In genomic region chr6:44386364-44386928, GRCh38 we compare ENCODE assay signal across 8 cellular contexts. TPM values are rescaled to one million over a fixed set of nuclear protein-coding genes. Genes with fewer than 3 reads are reported as not detected.
A peak's percentile ranks its signal among the peaks of the same experiment; 100 is the strongest.
DNase-seq lines count a peak whose midpoint lies in the region; ATAC-seq and TF ChIP-seq lines count a peak whose summit lies in the region.

No MANE protein-coding gene starts in this region.

- peak overlapping the region; percentile 90 for H3K27ac ChIP-seq in ACC112 (ENCODE audit: low read depth, low read length)
- peak overlapping the region; percentile 91 for H3K27ac ChIP-seq in layer of hippocampus (ENCODE audit: low read depth, low read length)
- peak overlapping the region in 2 of 3 donors; percentile 95 to 96 for H3K27ac ChIP-seq in thyroid gland

- H3K27me3 Mint-ChIP-seq in HFFc6 (ENCODE audit: insufficient read depth): peaks cover 5% of the 10 kb centered on the region

- H3K4me1 Mint-ChIP-seq in HFFc6 (ENCODE audit: low read depth): peaks cover 35% of the 10 kb centered on the region

- ATAC-seq in GM18873 (IDR thresholded peaks at IDR 0.05; ENCODE audit: low FRiP score, unreplicated experiment): no peak

- in situ Hi-C loops in astrocyte of the spinal cord (cut with HindIII; ENCODE audit: low sequenced_read_pairs): no loop called here

- no peaks in the 10 kb centered on the region for H3K9me3 ChIP-seq in thyroid gland

- peak overlapping the region; percentile 94 for H3K27ac Mint-ChIP-seq in HFFc6

- 70 to 71% methylated on average over 6 of the region's 6 CpGs for WGBS in thyroid gland, 2 donors

- no peak for DNase-seq in HFFc6
- DNase-seq in astrocyte of the spinal cord (ENCODE audit: low read depth, low spot score): no peak
- DNase-seq in thyroid gland: peak in 1 of 2 donors; percentile 17
- no peak for DNase-seq in activated CD4-positive, alpha-beta T cell treated with anti-CD3 and anti-CD28 coated beads for 1 hour
- DNase-seq in NCI-H1436 treated with DMSO at 0.1 percent for 48 hours (lab: John Stamatoyannopoulos, UW): no peak

- peak overlapping the region; percentile 79 for H2AFZ ChIP-seq in ACC112 (ENCODE audit: low read length, unreplicated experiment)

- H3K36me3 Mint-ChIP-seq in HFFc6 (ENCODE audit: low read depth): peaks cover 13% of the 10 kb centered on the region; the same call in 1 of the 2 replicates

- intact Hi-C loops in thyroid gland (cut with DNase I): no loop called here

- H3K4me3 ChIP-seq in ACC112 (ENCODE audit: low read depth, low read length): peak overlapping the region; percentile 99
- peak overlapping the region; percentile 95 for H3K4me3 ChIP-seq in astrocyte of the spinal cord (ENCODE audit: low read depth, low read length)
- peak overlapping the region in 1 of 3 donors; percentile 91 for H3K4me3 ChIP-seq in thyroid gland (replicated peaks in 1 of 3)

- H3K4me1 ChIP-seq in ACC112 (ENCODE audit: control insufficient read depth, insufficient read depth, low read length, unreplicated experiment): peaks cover 22% of the 10 kb centered on the region
- peaks cover 19 to 20% of the 10 kb centered on the region in 2 donors for H3K4me1 ChIP-seq in thyroid gland

- TF ChIP-seq POLR2A in thyroid gland (IDR thresholded peaks at IDR 0.05): no peak

- peak overlapping the region; percentile 94 for H3K4me3 Mint-ChIP-seq in HFFc6

- H3K36me3 ChIP-seq in ACC112 (ENCODE audit: insufficient read depth, low read length) (peaks cover 5% of the 10 kb centered on the region), thyroid gland (peaks cover 0 to 2% of the 10 kb centered on the region in 2 donors)

- no peak for TF ChIP-seq CTCF in HFFc6 (IDR thresholded peaks at IDR 0.05)
- TF ChIP-seq CTCF in astrocyte of the spinal cord (IDR thresholded peaks at IDR 0.05; ENCODE audit: low read depth, low read length): no peak
- TF ChIP-seq CTCF in thyroid gland (IDR thresholded peaks at IDR 0.05): no peak

- no peaks in the 10 kb centered on the region for H3K27me3 ChIP-seq in ACC112 (ENCODE audit: insufficient read depth, low read length)
- H3K27me3 ChIP-seq in layer of hippocampus (ENCODE audit: control insufficient read depth, insufficient read depth, low read length): no peaks in the 10 kb centered on the region
- no peaks in the 10 kb centered on the region for H3K27me3 ChIP-seq in thyroid gland

- peaks cover 33% of the 10 kb centered on the region for H3K79me2 ChIP-seq in ACC112 (ENCODE audit: control insufficient read depth, insufficient read depth, low read length, unreplicated experiment)

- H3K9me3 Mint-ChIP-seq in HFFc6: no peaks in the 10 kb centered on the region

RNA-seq across cellular contexts. Expression of gene CDC5L, which starts 1.1 kb away (rescaled TPM):
- total RNA-seq in HFFc6 (2021; fragmentation: NEBNext Ultra II Directional; extraction: Animal tissue kit (Norgen Biotek cat#: 25700)): 10 to 100 TPM; 17.9 to 23.5 (median 21.6) TPM
- 10 to 100 TPM; 17.8 to 24.7 (median 20.8) TPM for total RNA-seq in thyroid gland

RNA-seq across cellular contexts. Expression of gene SPATS1, which starts 44.0 kb away (rescaled TPM):
- not detected for total RNA-seq in HFFc6 (2021; fragmentation: NEBNext Ultra II Directional; extraction: Animal tissue kit (Norgen Biotek cat#: 25700))
- not detected for total RNA-seq in thyroid gland
